1 cellular context compared by ENCODE assay signal in the genomic region with DNA sequence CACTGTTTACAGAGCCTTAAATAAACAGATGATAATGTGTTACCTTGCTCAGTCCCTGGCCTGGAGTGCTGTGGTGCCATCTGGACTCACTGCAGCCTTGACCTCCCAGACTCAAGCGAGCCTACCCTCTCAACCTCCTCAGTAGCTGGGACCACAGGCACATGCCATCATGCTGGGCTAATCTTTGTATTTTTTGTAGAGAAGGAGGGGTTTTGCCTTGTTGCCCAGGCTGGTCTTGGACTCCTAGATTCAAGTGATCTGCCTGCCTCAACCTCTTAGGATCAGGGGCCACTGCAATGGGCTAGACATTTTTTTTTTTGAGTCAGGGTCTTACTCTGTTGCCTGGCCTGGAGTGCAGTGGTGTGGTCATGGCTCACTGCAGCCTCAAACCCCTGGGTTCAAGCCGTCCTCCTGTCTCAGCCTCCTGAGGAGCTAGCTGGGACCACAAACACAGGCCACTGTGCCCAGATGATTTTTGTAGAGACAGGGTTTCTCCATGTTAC.
A peak's percentile ranks its signal among the peaks of the same experiment; 100 is the strongest.
TF ChIP-seq lines count a peak whose summit lies in the region.

No MANE protein-coding gene starts in this region.

TF ChIP-seq in HepG2, 621 proteins besides CTCF, POLR2A, EP300 and RAD21 (continued from another document and continues in another):
- TF ChIP-seq, protein P1, sequence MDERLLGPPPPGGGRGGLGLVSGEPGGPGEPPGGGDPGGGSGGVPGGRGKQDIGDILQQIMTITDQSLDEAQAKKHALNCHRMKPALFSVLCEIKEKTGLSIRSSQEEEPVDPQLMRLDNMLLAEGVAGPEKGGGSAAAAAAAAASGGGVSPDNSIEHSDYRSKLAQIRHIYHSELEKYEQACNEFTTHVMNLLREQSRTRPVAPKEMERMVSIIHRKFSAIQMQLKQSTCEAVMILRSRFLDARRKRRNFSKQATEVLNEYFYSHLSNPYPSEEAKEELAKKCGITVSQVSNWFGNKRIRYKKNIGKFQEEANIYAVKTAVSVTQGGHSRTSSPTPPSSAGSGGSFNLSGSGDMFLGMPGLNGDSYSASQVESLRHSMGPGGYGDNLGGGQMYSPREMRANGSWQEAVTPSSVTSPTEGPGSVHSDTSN (CRISPR knock-in tag; IDR thresholded peaks at IDR 0.05): no peak
- TF ChIP-seq SRF (IDR thresholded peaks at IDR 0.05; ENCODE audit: low read depth, low read length) (no peak), JUN (CRISPR knock-in tag; IDR thresholded peaks at IDR 0.05) (peak; percentile 63; the same call in 1 of the 2 replicates), IRF2 (CRISPR knock-in tag; IDR thresholded peaks at IDR 0.05) (peak; percentile 83), KDM3A (CRISPR knock-in tag; IDR thresholded peaks at IDR 0.05; ENCODE audit: low read depth) (peak; percentile 91; the same call in 1 of the 2 replicates), ZNF24 (IDR thresholded peaks at IDR 0.05) (0 out of 2 replicates have a peak, but pooled peaks have one; percentile 19), TBX3 (IDR thresholded peaks at IDR 0.05; ENCODE audit: borderline replicate concordance) (peak; percentile 72; the same call in 1 of the 2 replicates), ZNF547 (CRISPR knock-in tag; IDR thresholded peaks at IDR 0.05) (peak; percentile 72; the same call in 1 of the 2 replicates), ZNF747 (CRISPR knock-in tag; IDR thresholded peaks at IDR 0.05; ENCODE audit: borderline replicate concordance) (no peak; the same call in 1 of the 2 replicates), SRSF9 (IDR thresholded peaks at IDR 0.05; ENCODE audit: borderline replicate concordance, insufficient read depth, low read depth, low read length, poor library complexity, severe bottlenecking) (no peak), NFAT5 (CRISPR knock-in tag; IDR thresholded peaks at IDR 0.05) (no peak), ZNF124 (CRISPR knock-in tag; IDR thresholded peaks at IDR 0.05) (0 out of 2 replicates have a peak, but pooled peaks have one; percentile 44), SKI (IDR thresholded peaks at IDR 0.05; ENCODE audit: partially characterized antibody) (peak; percentile 92), ZFP1 (CRISPR knock-in tag; IDR thresholded peaks at IDR 0.05) (0 out of 2 replicates have a peak, but pooled peaks have one; percentile 25), SPEN (CRISPR knock-in tag; IDR thresholded peaks at IDR 0.05; ENCODE audit: low read depth) (peak; percentile 28; the same call in 1 of the 2 replicates), ZFAT (CRISPR knock-in tag; conservative IDR thresholded peaks at IDR 0.05) (no peak), ZNF550 (CRISPR knock-in tag; IDR thresholded peaks at IDR 0.05; ENCODE audit: borderline replicate concordance) (no peak), ZNF317 (CRISPR knock-in tag; IDR thresholded peaks at IDR 0.05) (no peak; the same call in 1 of the 2 replicates), ETV5 (CRISPR knock-in tag; IDR thresholded peaks at IDR 0.05; ENCODE audit: borderline replicate concordance) (peak; percentile 66), CSRNP2 (CRISPR knock-in tag; conservative IDR thresholded peaks at IDR 0.05; ENCODE audit: low read depth) (no peak), ZNF253 (CRISPR knock-in tag; IDR thresholded peaks at IDR 0.05; ENCODE audit: borderline replicate concordance) (no peak)
- TF ChIP-seq, protein P2, sequence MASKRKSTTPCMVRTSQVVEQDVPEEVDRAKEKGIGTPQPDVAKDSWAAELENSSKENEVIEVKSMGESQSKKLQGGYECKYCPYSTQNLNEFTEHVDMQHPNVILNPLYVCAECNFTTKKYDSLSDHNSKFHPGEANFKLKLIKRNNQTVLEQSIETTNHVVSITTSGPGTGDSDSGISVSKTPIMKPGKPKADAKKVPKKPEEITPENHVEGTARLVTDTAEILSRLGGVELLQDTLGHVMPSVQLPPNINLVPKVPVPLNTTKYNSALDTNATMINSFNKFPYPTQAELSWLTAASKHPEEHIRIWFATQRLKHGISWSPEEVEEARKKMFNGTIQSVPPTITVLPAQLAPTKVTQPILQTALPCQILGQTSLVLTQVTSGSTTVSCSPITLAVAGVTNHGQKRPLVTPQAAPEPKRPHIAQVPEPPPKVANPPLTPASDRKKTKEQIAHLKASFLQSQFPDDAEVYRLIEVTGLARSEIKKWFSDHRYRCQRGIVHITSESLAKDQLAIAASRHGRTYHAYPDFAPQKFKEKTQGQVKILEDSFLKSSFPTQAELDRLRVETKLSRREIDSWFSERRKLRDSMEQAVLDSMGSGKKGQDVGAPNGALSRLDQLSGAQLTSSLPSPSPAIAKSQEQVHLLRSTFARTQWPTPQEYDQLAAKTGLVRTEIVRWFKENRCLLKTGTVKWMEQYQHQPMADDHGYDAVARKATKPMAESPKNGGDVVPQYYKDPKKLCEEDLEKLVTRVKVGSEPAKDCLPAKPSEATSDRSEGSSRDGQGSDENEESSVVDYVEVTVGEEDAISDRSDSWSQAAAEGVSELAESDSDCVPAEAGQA (IDR thresholded peaks at IDR 0.05; ENCODE audit: low read depth): 0 out of 2 replicates have a peak, but pooled peaks have one; percentile 39
- TF ChIP-seq, protein P2 (CRISPR knock-in tag; IDR thresholded peaks at IDR 0.05; ENCODE audit: borderline replicate concordance): no peak
- TF ChIP-seq, protein P3, sequence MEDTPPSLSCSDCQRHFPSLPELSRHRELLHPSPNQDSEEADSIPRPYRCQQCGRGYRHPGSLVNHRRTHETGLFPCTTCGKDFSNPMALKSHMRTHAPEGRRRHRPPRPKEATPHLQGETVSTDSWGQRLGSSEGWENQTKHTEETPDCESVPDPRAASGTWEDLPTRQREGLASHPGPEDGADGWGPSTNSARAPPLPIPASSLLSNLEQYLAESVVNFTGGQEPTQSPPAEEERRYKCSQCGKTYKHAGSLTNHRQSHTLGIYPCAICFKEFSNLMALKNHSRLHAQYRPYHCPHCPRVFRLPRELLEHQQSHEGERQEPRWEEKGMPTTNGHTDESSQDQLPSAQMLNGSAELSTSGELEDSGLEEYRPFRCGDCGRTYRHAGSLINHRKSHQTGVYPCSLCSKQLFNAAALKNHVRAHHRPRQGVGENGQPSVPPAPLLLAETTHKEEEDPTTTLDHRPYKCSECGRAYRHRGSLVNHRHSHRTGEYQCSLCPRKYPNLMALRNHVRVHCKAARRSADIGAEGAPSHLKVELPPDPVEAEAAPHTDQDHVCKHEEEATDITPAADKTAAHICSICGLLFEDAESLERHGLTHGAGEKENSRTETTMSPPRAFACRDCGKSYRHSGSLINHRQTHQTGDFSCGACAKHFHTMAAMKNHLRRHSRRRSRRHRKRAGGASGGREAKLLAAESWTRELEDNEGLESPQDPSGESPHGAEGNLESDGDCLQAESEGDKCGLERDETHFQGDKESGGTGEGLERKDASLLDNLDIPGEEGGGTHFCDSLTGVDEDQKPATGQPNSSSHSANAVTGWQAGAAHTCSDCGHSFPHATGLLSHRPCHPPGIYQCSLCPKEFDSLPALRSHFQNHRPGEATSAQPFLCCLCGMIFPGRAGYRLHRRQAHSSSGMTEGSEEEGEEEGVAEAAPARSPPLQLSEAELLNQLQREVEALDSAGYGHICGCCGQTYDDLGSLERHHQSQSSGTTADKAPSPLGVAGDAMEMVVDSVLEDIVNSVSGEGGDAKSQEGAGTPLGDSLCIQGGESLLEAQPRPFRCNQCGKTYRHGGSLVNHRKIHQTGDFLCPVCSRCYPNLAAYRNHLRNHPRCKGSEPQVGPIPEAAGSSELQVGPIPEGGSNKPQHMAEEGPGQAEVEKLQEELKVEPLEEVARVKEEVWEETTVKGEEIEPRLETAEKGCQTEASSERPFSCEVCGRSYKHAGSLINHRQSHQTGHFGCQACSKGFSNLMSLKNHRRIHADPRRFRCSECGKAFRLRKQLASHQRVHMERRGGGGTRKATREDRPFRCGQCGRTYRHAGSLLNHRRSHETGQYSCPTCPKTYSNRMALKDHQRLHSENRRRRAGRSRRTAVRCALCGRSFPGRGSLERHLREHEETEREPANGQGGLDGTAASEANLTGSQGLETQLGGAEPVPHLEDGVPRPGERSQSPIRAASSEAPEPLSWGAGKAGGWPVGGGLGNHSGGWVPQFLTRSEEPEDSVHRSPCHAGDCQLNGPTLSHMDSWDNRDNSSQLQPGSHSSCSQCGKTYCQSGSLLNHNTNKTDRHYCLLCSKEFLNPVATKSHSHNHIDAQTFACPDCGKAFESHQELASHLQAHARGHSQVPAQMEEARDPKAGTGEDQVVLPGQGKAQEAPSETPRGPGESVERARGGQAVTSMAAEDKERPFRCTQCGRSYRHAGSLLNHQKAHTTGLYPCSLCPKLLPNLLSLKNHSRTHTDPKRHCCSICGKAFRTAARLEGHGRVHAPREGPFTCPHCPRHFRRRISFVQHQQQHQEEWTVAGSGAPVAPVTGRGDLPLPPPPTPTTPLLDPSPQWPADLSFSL (CRISPR knock-in tag; IDR thresholded peaks at IDR 0.05): no peak
- TF ChIP-seq, protein P4, sequence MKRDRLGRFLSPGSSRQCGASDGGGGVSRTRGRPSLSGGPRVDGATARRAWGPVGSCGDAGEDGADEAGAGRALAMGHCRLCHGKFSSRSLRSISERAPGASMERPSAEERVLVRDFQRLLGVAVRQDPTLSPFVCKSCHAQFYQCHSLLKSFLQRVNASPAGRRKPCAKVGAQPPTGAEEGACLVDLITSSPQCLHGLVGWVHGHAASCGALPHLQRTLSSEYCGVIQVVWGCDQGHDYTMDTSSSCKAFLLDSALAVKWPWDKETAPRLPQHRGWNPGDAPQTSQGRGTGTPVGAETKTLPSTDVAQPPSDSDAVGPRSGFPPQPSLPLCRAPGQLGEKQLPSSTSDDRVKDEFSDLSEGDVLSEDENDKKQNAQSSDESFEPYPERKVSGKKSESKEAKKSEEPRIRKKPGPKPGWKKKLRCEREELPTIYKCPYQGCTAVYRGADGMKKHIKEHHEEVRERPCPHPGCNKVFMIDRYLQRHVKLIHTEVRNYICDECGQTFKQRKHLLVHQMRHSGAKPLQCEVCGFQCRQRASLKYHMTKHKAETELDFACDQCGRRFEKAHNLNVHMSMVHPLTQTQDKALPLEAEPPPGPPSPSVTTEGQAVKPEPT (CRISPR knock-in tag; IDR thresholded peaks at IDR 0.05; ENCODE audit: low read depth): peak; percentile 41
- TF ChIP-seq, protein P5, sequence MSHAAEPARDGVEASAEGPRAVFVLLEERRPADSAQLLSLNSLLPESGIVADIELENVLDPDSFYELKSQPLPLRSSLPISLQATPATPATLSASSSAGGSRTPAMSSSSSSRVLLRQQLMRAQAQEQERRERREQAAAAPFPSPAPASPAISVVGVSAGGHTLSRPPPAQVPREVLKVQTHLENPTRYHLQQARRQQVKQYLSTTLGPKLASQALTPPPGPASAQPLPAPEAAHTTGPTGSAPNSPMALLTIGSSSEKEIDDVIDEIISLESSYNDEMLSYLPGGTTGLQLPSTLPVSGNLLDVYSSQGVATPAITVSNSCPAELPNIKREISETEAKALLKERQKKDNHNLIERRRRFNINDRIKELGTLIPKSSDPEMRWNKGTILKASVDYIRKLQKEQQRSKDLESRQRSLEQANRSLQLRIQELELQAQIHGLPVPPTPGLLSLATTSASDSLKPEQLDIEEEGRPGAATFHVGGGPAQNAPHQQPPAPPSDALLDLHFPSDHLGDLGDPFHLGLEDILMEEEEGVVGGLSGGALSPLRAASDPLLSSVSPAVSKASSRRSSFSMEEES (CRISPR knock-in tag; IDR thresholded peaks at IDR 0.05): peak; percentile 86
